1 cellular context compared by ENCODE assay signal in the genomic region with DNA sequence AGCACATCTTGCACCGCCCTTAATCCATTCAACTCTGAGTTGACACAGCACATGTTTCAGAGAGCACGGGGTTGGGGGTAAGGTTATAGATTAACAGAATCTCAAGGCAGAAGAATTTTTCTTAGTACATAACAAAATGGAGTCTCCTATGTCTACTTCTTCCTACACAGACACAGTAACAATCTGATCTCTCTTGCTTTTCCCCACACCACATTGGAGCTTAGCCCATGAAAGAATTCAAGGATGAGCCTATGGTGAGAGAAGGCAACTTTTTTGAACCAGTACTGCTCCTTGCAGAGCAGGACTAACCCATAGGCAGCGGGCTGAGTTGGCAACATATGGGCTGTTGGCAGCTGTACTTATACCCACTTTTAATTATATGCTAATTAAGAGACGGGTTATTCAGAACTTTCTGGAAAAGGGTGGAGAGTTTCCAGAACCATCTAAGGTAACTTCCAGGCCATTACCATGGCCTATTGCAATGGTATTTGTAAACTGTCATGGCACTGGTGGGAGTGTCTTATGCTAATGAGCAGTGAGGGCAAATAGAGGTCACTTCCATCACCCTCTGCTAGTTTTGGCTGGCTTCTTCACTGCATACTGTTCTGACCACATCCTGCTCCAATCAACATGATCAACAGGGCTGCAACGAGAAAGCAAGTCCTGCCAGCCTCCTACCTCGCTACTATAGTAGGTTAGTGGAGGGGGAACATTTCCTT.
TF ChIP-seq lines count a peak whose summit lies in the region.

No MANE protein-coding gene starts in this region.

TF ChIP-seq in A549, 52 proteins besides CTCF, POLR2A, EP300 and RAD21 (continued from another document):
- TF ChIP-seq TP53 (CRISPR knock-in tag; IDR thresholded peaks at IDR 0.05) (peak; percentile 97), HOXA7 (CRISPR knock-in tag; IDR thresholded peaks at IDR 0.05) (peak; percentile 99), FOSB (CRISPR knock-in tag; IDR thresholded peaks at IDR 0.05) (peak; percentile 99), TFCP2L1 (CRISPR knock-in tag; IDR thresholded peaks at IDR 0.05) (peak; percentile 93), HOXB13 (CRISPR knock-in tag; IDR thresholded peaks at IDR 0.05; ENCODE audit: low read depth) (peak; percentile 100), EHF (CRISPR knock-in tag; IDR thresholded peaks at IDR 0.05) (peak; percentile 100)
- TF ChIP-seq, protein P1, sequence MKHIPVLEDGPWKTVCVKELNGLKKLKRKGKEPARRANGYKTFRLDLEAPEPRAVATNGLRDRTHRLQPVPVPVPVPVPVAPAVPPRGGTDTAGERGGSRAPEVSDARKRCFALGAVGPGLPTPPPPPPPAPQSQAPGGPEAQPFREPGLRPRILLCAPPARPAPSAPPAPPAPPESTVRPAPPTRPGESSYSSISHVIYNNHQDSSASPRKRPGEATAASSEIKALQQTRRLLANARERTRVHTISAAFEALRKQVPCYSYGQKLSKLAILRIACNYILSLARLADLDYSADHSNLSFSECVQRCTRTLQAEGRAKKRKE (CRISPR knock-in tag; IDR thresholded peaks at IDR 0.05; ENCODE audit: low read depth) = peak; percentile 99
- TF ChIP-seq, protein P2, sequence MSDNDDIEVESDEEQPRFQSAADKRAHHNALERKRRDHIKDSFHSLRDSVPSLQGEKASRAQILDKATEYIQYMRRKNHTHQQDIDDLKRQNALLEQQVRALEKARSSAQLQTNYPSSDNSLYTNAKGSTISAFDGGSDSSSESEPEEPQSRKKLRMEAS (IDR thresholded peaks at IDR 0.05) = peak; percentile 29; the same call in 1 of the 2 replicates
- TF ChIP-seq, protein P3, sequence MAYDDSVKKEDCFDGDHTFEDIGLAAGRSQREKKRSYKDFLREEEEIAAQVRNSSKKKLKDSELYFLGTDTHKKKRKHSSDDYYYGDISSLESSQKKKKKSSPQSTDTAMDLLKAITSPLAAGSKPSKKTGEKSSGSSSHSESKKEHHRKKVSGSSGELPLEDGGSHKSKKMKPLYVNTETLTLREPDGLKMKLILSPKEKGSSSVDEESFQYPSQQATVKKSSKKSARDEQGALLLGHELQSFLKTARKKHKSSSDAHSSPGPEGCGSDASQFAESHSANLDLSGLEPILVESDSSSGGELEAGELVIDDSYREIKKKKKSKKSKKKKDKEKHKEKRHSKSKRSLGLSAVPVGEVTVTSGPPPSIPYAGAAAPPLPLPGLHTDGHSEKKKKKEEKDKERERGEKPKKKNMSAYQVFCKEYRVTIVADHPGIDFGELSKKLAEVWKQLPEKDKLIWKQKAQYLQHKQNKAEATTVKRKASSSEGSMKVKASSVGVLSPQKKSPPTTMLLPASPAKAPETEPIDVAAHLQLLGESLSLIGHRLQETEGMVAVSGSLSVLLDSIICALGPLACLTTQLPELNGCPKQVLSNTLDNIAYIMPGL (CRISPR knock-in tag; IDR thresholded peaks at IDR 0.05; ENCODE audit: borderline replicate concordance) = peak; percentile 94
